21 cellular contexts compared by ENCODE assay signal in the genomic region with DNA sequence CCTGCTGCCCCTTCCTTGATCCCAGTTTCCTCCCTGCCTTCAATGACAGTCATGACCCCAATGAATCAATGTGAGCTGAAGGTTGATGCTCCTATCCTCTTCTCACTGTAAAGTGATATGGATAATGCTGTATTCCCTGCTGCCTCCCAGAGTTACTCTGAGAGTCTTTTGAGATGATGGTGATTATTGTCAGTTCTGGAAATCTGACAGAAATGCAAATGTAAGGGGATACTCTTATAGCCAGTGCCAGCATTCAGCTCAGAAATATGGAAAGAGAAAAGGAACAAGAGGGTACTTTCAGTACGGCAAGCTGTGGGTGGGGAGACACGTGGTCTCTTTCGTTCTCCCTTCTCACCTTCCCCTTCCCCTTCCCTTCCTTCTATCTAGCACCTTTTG.
DNase-seq lines count a peak whose midpoint lies in the region; ATAC-seq and TF ChIP-seq lines count a peak whose summit lies in the region.
"Had no signal": no experiment of that assay in that cellular context is flagged by ENCODE, and none has a peak within 500 bp of the region (broad histone marks: within the 10 kb centered on the region; RNA-seq: fewer than 3 reads in every experiment).

No MANE protein-coding gene starts in this region.

- H3K9ac ChIP-seq in H9 (ENCODE audit: extremely low read depth, insufficient read length, low read length) (no peak overlapping the region), neural progenitor cell (no peak overlapping the region)
- H3K9ac ChIP-seq: BLaER1 had no signal

- H3K79me1 ChIP-seq in H9 (ENCODE audit: insufficient read depth, low read depth, low read length, poor library complexity, severe bottlenecking): no peaks in the 10 kb centered on the region

- no peak overlapping the region for H3K4me2 ChIP-seq in H9 (ENCODE audit: insufficient read depth, insufficient read length, low read length)
- H3K4me2 ChIP-seq in neural progenitor cell: peak overlapping the region; percentile 16
- H3K4me2 ChIP-seq: BLaER1 had no signal

- no peak overlapping the region for H3K18ac ChIP-seq in H9 (ENCODE audit: insufficient read length, low read depth, low read length)

- no peak overlapping the region for H2BK12ac ChIP-seq in H9 (ENCODE audit: insufficient read length, low read depth, low read length)

- H3K4me1 Mint-ChIP-seq in H9 (peaks cover 38 to 40% of the 10 kb centered on the region in 2 experiments), neural progenitor cell (peaks cover 33% of the 10 kb centered on the region)
- H3K4me1 Mint-ChIP-seq: CD4-positive, alpha-beta memory T cell had no signal

- no peak for ATAC-seq in RWPE2 (ENCODE audit: low read depth)
- no peak for ATAC-seq in HG02623 (IDR thresholded peaks at IDR 0.05; ENCODE audit: unreplicated experiment)
- ATAC-seq: HepG2 had no signal

- no peak overlapping the region for H3K14ac ChIP-seq in H9 (ENCODE audit: insufficient read depth, low read length)

- no peak overlapping the region for H2AK5ac ChIP-seq in H9 (ENCODE audit: insufficient read length, low read length)

- no peak overlapping the region for H3T11ph ChIP-seq in H9 (ENCODE audit: low read length)

- H2AFZ ChIP-seq in H9 (ENCODE audit: low read length) (no peak overlapping the region), neural progenitor cell (replicated peaks) (no peak overlapping the region)

- no peak overlapping the region for H2BK15ac ChIP-seq in H9 (ENCODE audit: low read depth, low read length)

- no peak overlapping the region for H3K56ac ChIP-seq in H9 (ENCODE audit: insufficient read length, low read depth, low read length)

- no peak for DNase-seq in H9
- DNase-seq in RWPE2 (ENCODE audit: low spot score): peak; percentile 7
- DNase-seq in dorsolateral prefrontal cortex: no peak
- no peak for DNase-seq in neural progenitor cell (ENCODE audit: low spot score)
- DNase-seq in NK-92 (lab: John Stamatoyannopoulos, UW; ENCODE audit: unreplicated experiment): no peak
- DNase-seq in cortex of kidney (lab: John Stamatoyannopoulos, UW): no peak
- DNase-seq in hippocampal formation (lab: John Stamatoyannopoulos, UW): no peak
- DNase-seq: CD4-positive, alpha-beta memory T cell; GOT3; KG1; MV-4-11; NCI-H1694 treated with DMSO at 0.1 percent for 48 hours; NCI-H2107; NCI-H226; NCI-H526; NK-92 treated with Interleukin-12 subunit alpha and Interleukin-12 subunit beta, amount 100 ng/mL, for 24 hours; Peyer's patch; Right ventricle myocardium superior had no signal

- H3K9me3 Mint-ChIP-seq in H9: peaks cover 16 to 17% of the 10 kb centered on the region in 2 experiments
- H3K9me3 Mint-ChIP-seq in neural progenitor cell: peaks cover 9% of the 10 kb centered on the region

- H3K27me3 Mint-ChIP-seq in H9 (ENCODE audit: low read depth): no peaks in the 10 kb centered on the region
- no peaks in the 10 kb centered on the region for H3K27me3 Mint-ChIP-seq in neural progenitor cell (ENCODE audit: insufficient read depth, low read depth)

- H2BK120ac ChIP-seq in H9 (ENCODE audit: low read depth, low read length, poor library complexity, severe bottlenecking): no peak overlapping the region

- H3K4me3 ChIP-seq in RWPE2 (ENCODE audit: severe bottlenecking) (no peak overlapping the region), dorsolateral prefrontal cortex (no peak overlapping the region), neural progenitor cell (no peak overlapping the region)
- H3K4me3 ChIP-seq: BLaER1, Peyer's patch had no signal

- H3K27me3 ChIP-seq in H9 (ENCODE audit: insufficient read depth, low read length) (no peaks in the 10 kb centered on the region), RWPE2 (ENCODE audit: insufficient read depth, poor library complexity, severe bottlenecking) (no peaks in the 10 kb centered on the region), dorsolateral prefrontal cortex (no peaks in the 10 kb centered on the region), neural progenitor cell (no peaks in the 10 kb centered on the region)
- H3K27me3 ChIP-seq: BLaER1, Peyer's patch had no signal

- H3K4me3 Mint-ChIP-seq in H9 (no peak overlapping the region), neural progenitor cell (no peak overlapping the region)
- H3K4me3 Mint-ChIP-seq: CD4-positive, alpha-beta memory T cell had no signal

- no peak overlapping the region for H3K23ac ChIP-seq in H9 (ENCODE audit: insufficient read length, low read depth, low read length)

- peaks cover 4% of the 10 kb centered on the region; the same call in 1 of the 2 replicates for H3K4me1 ChIP-seq in H9 (ENCODE audit: insufficient read depth, low read length)
- H3K4me1 ChIP-seq in RWPE2 (ENCODE audit: insufficient read depth, poor library complexity, severe bottlenecking): no peaks in the 10 kb centered on the region
- peaks cover 20% of the 10 kb centered on the region for H3K4me1 ChIP-seq in neural progenitor cell
- H3K4me1 ChIP-seq: BLaER1, Peyer's patch had no signal

- H4K20me1 ChIP-seq in H9 (ENCODE audit: control insufficient read depth, insufficient read depth, insufficient read length) (no peaks in the 10 kb centered on the region), neural progenitor cell (ENCODE audit: low read depth) (no peaks in the 10 kb centered on the region)
- H4K20me1 ChIP-seq: BLaER1 had no signal

- no peak overlapping the region for H3K27ac ChIP-seq in H9 (ENCODE audit: insufficient read length, low read depth, low read length)
- H3K27ac ChIP-seq in RWPE2 (ENCODE audit: poor library complexity, severe bottlenecking): no peak overlapping the region
- peak overlapping the region in 45 of 59 donors; percentile 7 to 78 (median 46) for H3K27ac ChIP-seq in dorsolateral prefrontal cortex
- no peak overlapping the region for H3K27ac ChIP-seq in neural progenitor cell
- H3K27ac ChIP-seq: BLaER1, Peyer's patch had no signal

- H2BK5ac ChIP-seq in H9 (ENCODE audit: insufficient read length, low read length): no peak overlapping the region

- no peak overlapping the region for H3K4ac ChIP-seq in H9 (ENCODE audit: low read depth, low read length)

- H4K5ac ChIP-seq in H9 (ENCODE audit: insufficient read length, low read depth, low read length): no peak overlapping the region

- H3K36me3 Mint-ChIP-seq in H9 (ENCODE audit: insufficient read depth in 1 of 3, low read depth in 3 of 3): peaks cover 33 to 57% (median 36%) of the 10 kb centered on the region in 3 experiments
- H3K36me3 Mint-ChIP-seq in neural progenitor cell: peaks cover 60% of the 10 kb centered on the region
- H3K36me3 Mint-ChIP-seq: CD4-positive, alpha-beta memory T cell had no signal

- TF ChIP-seq CTCF in H9 (conservative IDR thresholded peaks at IDR 0.05) (no peak), RWPE2 (IDR thresholded peaks at IDR 0.05; ENCODE audit: poor library complexity, severe bottlenecking) (no peak), dorsolateral prefrontal cortex (IDR thresholded peaks at IDR 0.05 in 54 of 56, conservative IDR thresholded peaks at IDR 0.05 in 2 of 56; ENCODE audit: low read depth in 1 of 56, partially characterized antibody in 56 of 56) (no peak), neural progenitor cell (IDR thresholded peaks at IDR 0.05) (no peak)

- no peaks in the 10 kb centered on the region for H3K23me2 ChIP-seq in H9 (ENCODE audit: insufficient read length, low read depth, low read length, poor library complexity, severe bottlenecking)

- H3K79me2 ChIP-seq in H9 (ENCODE audit: insufficient read depth, low read length) (no peaks in the 10 kb centered on the region), neural progenitor cell (ENCODE audit: low read depth) (no peaks in the 10 kb centered on the region)

- no CpG with 5 or more reads among the region's 3 CpGs for WGBS in H9 (ENCODE audit: extremely low coverage, insufficient read length, low lambda C conversion rate)

- H3K9me3 ChIP-seq in H9 (ENCODE audit: control insufficient read depth, low read depth, low read length): no peaks in the 10 kb centered on the region
- no peaks in the 10 kb centered on the region for H3K9me3 ChIP-seq in RWPE2 (ENCODE audit: severe bottlenecking)
- no peaks in the 10 kb centered on the region for H3K9me3 ChIP-seq in neural progenitor cell (ENCODE audit: low read depth)
- H3K9me3 ChIP-seq: Peyer's patch had no signal

- H3K27ac Mint-ChIP-seq in H9 (peak overlapping the region in 2 of 3 experiments; percentile 86 to 96; a peak in 2 of 7 replicates), neural progenitor cell (no peak overlapping the region)
- H3K27ac Mint-ChIP-seq: CD4-positive, alpha-beta memory T cell had no signal

- intact Hi-C loops in dorsolateral prefrontal cortex (cut with DNase I): no loop called here

- H3K36me3 ChIP-seq in RWPE2 (ENCODE audit: low read depth) (no peaks in the 10 kb centered on the region), neural progenitor cell (peaks cover 8% of the 10 kb centered on the region)
- H3K36me3 ChIP-seq: Peyer's patch had no signal

- H4K8ac ChIP-seq in H9 (replicated peaks; ENCODE audit: insufficient read length, low read depth, low read length): no peak overlapping the region

- no peak overlapping the region for H4K91ac ChIP-seq in H9 (ENCODE audit: insufficient read length, low read depth, low read length)

- H2BK20ac ChIP-seq in H9 (ENCODE audit: low read depth, low read length, poor library complexity, severe bottlenecking): no peak overlapping the region

- H3F3A ChIP-seq in neural progenitor cell (ENCODE audit: low read depth): peaks cover 26% of the 10 kb centered on the region

Comparison
In these comparisons a context has a peak if more than half of its experiments do, and no peak if none do; other contexts are left out.
1. H3K27ac ChIP-seq: peak in dorsolateral prefrontal cortex (45 of 59); none in H9 (single experiment), RWPE2 (single experiment) and neural progenitor cell (single experiment).